Comparison of ENCODE assay signal across 17 cellular contexts in genomic region chr1:13830170-13830569, GRCh38.
A peak's percentile ranks its signal among the peaks of the same experiment; 100 is the strongest.
DNase-seq lines count a peak whose midpoint lies in the region; ATAC-seq and TF ChIP-seq lines count a peak whose summit lies in the region.
"Had no signal": no experiment of that assay in that cellular context is flagged by ENCODE, and none has a peak within 500 bp of the region (broad histone marks: within the 10 kb centered on the region; RNA-seq: fewer than 3 reads in every experiment).

No MANE protein-coding gene starts in this region.

- intact Hi-C loops in Right ventricle myocardium inferior (cut with DNase I) = no loop called here
- intact Hi-C loops in CD4-positive, alpha-beta memory T cell (cut with micrococcal nuclease) = no loop called here

- POLR2A ChIA-PET in CD4-positive, alpha-beta memory T cell (lab: Charles Lee; ENCODE audit: partially characterized antibody) = no interaction called here

- DNase-seq in DMS79 treated with DMSO at 0.1 percent for 48 hours (lab: John Stamatoyannopoulos, UW) (peak; percentile 73), DMS79 (lab: John Stamatoyannopoulos, UW) (no peak), right atrium auricular region (ENCODE audit: low spot score) (peak; percentile 28), Right ventricle myocardium inferior (ENCODE audit: missing footprints) (no peak), RPMI8226 (peak; percentile 92), osteocyte (ENCODE audit: extremely low spot score, unreplicated experiment) (peak; percentile 60), NCI-H2171 (lab: John Stamatoyannopoulos, UW) (no peak)
- no peak for DNase-seq in CD4-positive, alpha-beta memory T cell
- DNase-seq: Calu3; CD4-positive, CD25-positive, alpha-beta regulatory T cell; DND-41; GDM1; GOT3; H9 had no signal

- no peak for ATAC-seq in Right ventricle myocardium inferior

- H3K9me3 ChIP-seq in right atrium auricular region = no peaks in the 10 kb centered on the region
- H3K9me3 ChIP-seq in CD4-positive, alpha-beta memory T cell (ENCODE audit: control insufficient read depth in 1 of 2, low read length in 2 of 2) = no peaks in the 10 kb centered on the region
- H3K9me3 ChIP-seq: BLaER1 treated with 17β-estradiol and CSF1 and Interleukin-3, amounts not matched to agents 10 nM and 100 nM had no signal

- TF ChIP-seq CTCF in right atrium auricular region (IDR thresholded peaks at IDR 0.05) = no peak
- no peak for TF ChIP-seq CTCF in osteocyte (IDR thresholded peaks at IDR 0.05)

- H3K36me3 Mint-ChIP-seq in osteocyte (ENCODE audit: unreplicated experiment) = no peaks in the 10 kb centered on the region
- H3K36me3 Mint-ChIP-seq in CD4-positive, alpha-beta memory T cell = peaks cover 0 to 5% of the 10 kb centered on the region in 2 donors
- H3K36me3 Mint-ChIP-seq: CD4-positive, CD25-positive, alpha-beta regulatory T cell had no signal

- no peaks in the 10 kb centered on the region for H3K36me3 ChIP-seq in right atrium auricular region
- no peaks in the 10 kb centered on the region for H3K36me3 ChIP-seq in CD4-positive, alpha-beta memory T cell (ENCODE audit: insufficient read depth, low read length)
- H3K36me3 ChIP-seq: BLaER1 treated with 17β-estradiol and CSF1 and Interleukin-3, amounts not matched to agents 10 nM and 100 nM had no signal

- no peak overlapping the region for H3K4me3 Mint-ChIP-seq in osteocyte (ENCODE audit: unreplicated experiment)
- H3K4me3 Mint-ChIP-seq in CD4-positive, alpha-beta memory T cell = no peak overlapping the region
- H3K4me3 Mint-ChIP-seq: H9 had no signal

- no peak overlapping the region for H3K27ac Mint-ChIP-seq in osteocyte (ENCODE audit: unreplicated experiment)
- peak overlapping the region in 1 of 7 donors; percentile 86 for H3K27ac Mint-ChIP-seq in CD4-positive, alpha-beta memory T cell
- H3K27ac Mint-ChIP-seq: H9 had no signal

- H3K4me1 Mint-ChIP-seq in osteocyte (ENCODE audit: unreplicated experiment) = no peaks in the 10 kb centered on the region
- peaks cover 0 to 4% (median 0%) of the 10 kb centered on the region in 4 donors for H3K4me1 Mint-ChIP-seq in CD4-positive, alpha-beta memory T cell

- CTCF ChIA-PET in CD4-positive, alpha-beta memory T cell (lab: Charles Lee; ENCODE audit: partially characterized antibody) = no interaction called here

- no peaks in the 10 kb centered on the region for H3K27me3 Mint-ChIP-seq in osteocyte (ENCODE audit: unreplicated experiment)
- no peaks in the 10 kb centered on the region for H3K27me3 Mint-ChIP-seq in CD4-positive, alpha-beta memory T cell
- H3K27me3 Mint-ChIP-seq: CD4-positive, CD25-positive, alpha-beta regulatory T cell had no signal

- no peak overlapping the region for H3K4me3 ChIP-seq in right atrium auricular region
- H3K4me3 ChIP-seq in CD4-positive, alpha-beta memory T cell (ENCODE audit: low read length in 2 of 2) = no peak overlapping the region
- H3K4me3 ChIP-seq: BLaER1 treated with 17β-estradiol and CSF1 and Interleukin-3, amounts not matched to agents 10 nM and 100 nM; GM12878 had no signal

- H3K27ac ChIP-seq in right atrium auricular region = no peak overlapping the region
- H3K27ac ChIP-seq in CD4-positive, alpha-beta memory T cell (ENCODE audit: low read depth, low read length) = no peak overlapping the region
- H3K27ac ChIP-seq: 22Rv1; BLaER1 treated with 17β-estradiol and CSF1 and Interleukin-3, amounts not matched to agents 10 nM and 100 nM had no signal

- no peaks in the 10 kb centered on the region for H3K27me3 ChIP-seq in right atrium auricular region
- no peaks in the 10 kb centered on the region for H3K27me3 ChIP-seq in CD4-positive, alpha-beta memory T cell (ENCODE audit: insufficient read depth, low read length)
- H3K27me3 ChIP-seq: BLaER1 treated with 17β-estradiol and CSF1 and Interleukin-3, amounts not matched to agents 10 nM and 100 nM had no signal

- no peaks in the 10 kb centered on the region for H3K4me1 ChIP-seq in right atrium auricular region
- H3K4me1 ChIP-seq in CD4-positive, alpha-beta memory T cell (ENCODE audit: insufficient read depth, low read length) = no peaks in the 10 kb centered on the region

- no peaks in the 10 kb centered on the region for H3K9me3 Mint-ChIP-seq in osteocyte (ENCODE audit: unreplicated experiment)
- no peaks in the 10 kb centered on the region for H3K9me3 Mint-ChIP-seq in CD4-positive, alpha-beta memory T cell
- H3K9me3 Mint-ChIP-seq: CD4-positive, CD25-positive, alpha-beta regulatory T cell; H9 had no signal

Comparison
In these comparisons a context has a peak if more than half of its experiments do, and no peak if none do; other contexts are left out.
1. DNase-seq: peak in DMS79 treated with DMSO at 0.1 percent for 48 hours (single experiment), right atrium auricular region (single experiment), RPMI8226 (single experiment) and osteocyte (single experiment); none in DMS79 (single experiment), Right ventricle myocardium inferior (single experiment), NCI-H2171 (single experiment) and CD4-positive, alpha-beta memory T cell (0 of 5).